Comparison of ENCODE assay signal across 8 cellular contexts in the genomic region with DNA sequence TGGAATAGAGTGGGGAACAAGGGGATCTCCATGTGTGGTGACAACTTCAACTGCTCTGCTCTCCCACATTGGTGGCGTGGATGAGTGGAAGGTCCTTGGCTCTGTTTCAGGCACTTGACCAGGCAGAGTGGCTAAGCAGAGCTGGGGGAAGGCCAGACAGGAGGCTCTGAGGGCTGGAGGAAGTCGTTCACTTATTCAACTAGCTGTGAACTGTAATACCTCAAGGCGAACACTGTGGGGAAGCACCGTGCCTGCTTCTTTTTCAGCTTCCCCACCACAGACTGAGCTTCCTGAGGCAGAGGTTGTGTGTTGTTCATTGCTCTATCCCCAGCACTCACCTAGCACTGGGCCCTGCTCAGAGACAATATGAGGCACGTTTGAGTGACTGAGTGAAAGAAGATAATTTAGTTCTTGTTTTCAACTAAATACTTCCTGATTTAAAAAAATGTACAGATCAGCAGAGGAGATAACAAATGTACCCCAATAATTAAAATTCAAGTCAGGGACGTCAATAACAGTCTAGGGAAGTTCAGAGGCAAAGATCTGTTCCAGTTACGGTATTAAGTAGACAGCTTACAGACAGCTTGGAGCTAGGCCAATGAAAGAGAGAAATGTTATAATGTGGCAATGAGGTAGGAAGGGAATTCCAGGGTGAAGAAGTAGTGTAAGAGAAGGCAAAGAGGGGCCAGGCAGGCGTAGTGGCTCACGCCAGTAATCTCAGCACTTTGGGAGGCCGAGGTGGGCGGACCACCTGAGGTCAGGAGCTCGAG. TPM values are rescaled to one million over a fixed set of nuclear protein-coding genes. Genes with fewer than 3 reads are reported as not detected.
A peak's percentile ranks its signal among the peaks of the same experiment; 100 is the strongest.
DNase-seq lines count a peak whose midpoint lies in the region; ATAC-seq and TF ChIP-seq lines count a peak whose summit lies in the region.

No MANE protein-coding gene starts in this region.

- H2AFZ ChIP-seq in SU-DHL-6 (ENCODE audit: low read depth, low read length, severe bottlenecking): peak overlapping the region; percentile 72

- peaks cover 65% of the 10 kb centered on the region for H3K4me1 ChIP-seq in cardiac muscle cell (ENCODE audit: low read depth)

- no peaks in the 10 kb centered on the region for H3K27me3 Mint-ChIP-seq in activated naive CD8-positive, alpha-beta T cell

- peak; percentile 30 for ATAC-seq in GM21381 (IDR thresholded peaks at IDR 0.05; ENCODE audit: unreplicated experiment)

- H3K36me3 ChIP-seq in SU-DHL-6 (ENCODE audit: low read length) (no peaks in the 10 kb centered on the region), cardiac muscle cell (no peaks in the 10 kb centered on the region)

- no peaks in the 10 kb centered on the region for H3K27me3 ChIP-seq in SU-DHL-6 (ENCODE audit: low read length)
- no peaks in the 10 kb centered on the region for H3K27me3 ChIP-seq in cardiac muscle cell

- no peak for TF ChIP-seq POLR2A in NB4 (IDR thresholded peaks at IDR 0.05; ENCODE audit: extremely low read depth, insufficient read length)

- no peak overlapping the region for H3K9ac ChIP-seq in SU-DHL-6 (ENCODE audit: low read length)

- DNase-seq in NB4 (ENCODE audit: low read depth): peak; percentile 91
- DNase-seq in cardiac muscle cell (ENCODE audit: low read depth in 1 of 2, low spot score in 1 of 2): peak; percentile 82 to 88
- peak; percentile 82 for DNase-seq in renal cortical epithelial cell (ENCODE audit: low read depth)
- DNase-seq in cortex of kidney (lab: John Stamatoyannopoulos, UW): no peak

- peak overlapping the region; percentile 92 for H3K27ac Mint-ChIP-seq in activated naive CD8-positive, alpha-beta T cell

- H3K27ac ChIP-seq in C4-2B: no peak overlapping the region
- no peak overlapping the region for H3K27ac ChIP-seq in SU-DHL-6 (ENCODE audit: low read depth, low read length)
- H3K27ac ChIP-seq in cardiac muscle cell: peak overlapping the region; percentile 75

- H3K4me1 Mint-ChIP-seq in activated naive CD8-positive, alpha-beta T cell (ENCODE audit: low read depth): peaks cover 63% of the 10 kb centered on the region

- H3K9me3 ChIP-seq in SU-DHL-6 (ENCODE audit: insufficient read depth, low read length) (no peaks in the 10 kb centered on the region), cardiac muscle cell (ENCODE audit: low read depth) (no peaks in the 10 kb centered on the region)

- H3K4me3 Mint-ChIP-seq in activated naive CD8-positive, alpha-beta T cell: peak overlapping the region; percentile 11

- no peak overlapping the region for H3K4me2 ChIP-seq in SU-DHL-6 (ENCODE audit: low read depth, low read length, poor library complexity, severe bottlenecking)

- H3K36me3 Mint-ChIP-seq in activated naive CD8-positive, alpha-beta T cell: no peaks in the 10 kb centered on the region

- no peaks in the 10 kb centered on the region for H3K9me2 ChIP-seq in SU-DHL-6 (replicated peaks; ENCODE audit: insufficient read depth, low read length)

- TF ChIP-seq CTCF in C4-2B (conservative IDR thresholded peaks at IDR 0.05): peak; percentile 74
- TF ChIP-seq CTCF in NB4 (IDR thresholded peaks at IDR 0.05; ENCODE audit: low read depth, low read length): peak; percentile 78
- TF ChIP-seq CTCF in SU-DHL-6 (IDR thresholded peaks at IDR 0.05; ENCODE audit: insufficient read depth, low read length, poor library complexity, severe bottlenecking): no peak
- peak; percentile 74 for TF ChIP-seq CTCF in cardiac muscle cell (IDR thresholded peaks at IDR 0.05; ENCODE audit: low read depth, low read length)

- peaks cover 5% of the 10 kb centered on the region; the same call in 1 of the 2 replicates for H3F3A ChIP-seq in SU-DHL-6 (ENCODE audit: insufficient read depth)

- no peaks in the 10 kb centered on the region for H3K79me2 ChIP-seq in SU-DHL-6 (ENCODE audit: insufficient read depth, low read length)

- H4K20me1 ChIP-seq in SU-DHL-6 (ENCODE audit: low read depth, low read length): no peaks in the 10 kb centered on the region

- no peaks in the 10 kb centered on the region for H3K9me3 Mint-ChIP-seq in activated naive CD8-positive, alpha-beta T cell (ENCODE audit: low read depth)

- no peak overlapping the region for H3K4me3 ChIP-seq in NB4 (ENCODE audit: low read depth, low read length)
- no peak overlapping the region for H3K4me3 ChIP-seq in SU-DHL-6 (ENCODE audit: insufficient read depth, low read length, poor library complexity, severe bottlenecking)
- no peak overlapping the region for H3K4me3 ChIP-seq in cardiac muscle cell

RNA-seq across cellular contexts. Expression of a gene that starts 34.7 kb away (rescaled TPM):
- total RNA-seq in cardiac muscle cell (326 and 564 TPM in 2 replicates), renal cortical epithelial cell (25.4 and 65.5 TPM in 2 replicates)
- 186 and 218 TPM in 2 replicates for polyA plus RNA-seq in cardiac muscle cell
